23 cellular contexts compared by ENCODE assay signal in the genomic region with DNA sequence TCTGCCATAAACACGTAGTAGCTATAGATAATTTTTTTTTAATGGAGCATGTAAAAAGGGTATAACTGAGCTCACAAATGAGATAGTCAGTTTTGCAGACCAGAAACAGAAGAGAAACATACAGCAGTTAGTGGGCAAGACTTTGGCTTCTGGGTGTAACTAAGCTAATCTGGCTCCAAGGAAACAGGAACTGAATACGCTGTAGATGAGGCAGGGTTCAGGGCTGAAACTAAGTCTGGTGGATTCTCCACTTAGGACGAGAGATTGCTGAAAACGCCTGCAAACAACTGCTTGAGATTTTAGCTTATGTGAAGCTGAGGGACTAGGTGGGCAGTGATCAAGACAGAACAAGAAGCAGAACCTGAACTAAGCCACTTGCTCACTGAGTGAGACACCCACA.
"Had no signal": no experiment of that assay in that cellular context is flagged by ENCODE, and none has a peak within 500 bp of the region (broad histone marks: within the 10 kb centered on the region; RNA-seq: fewer than 3 reads in every experiment).

No MANE protein-coding gene starts in this region.

- H3K4me2 ChIP-seq: neural progenitor cell, smooth muscle cell had no signal

- H3K4me3 Mint-ChIP-seq: activated naive CD8-positive, alpha-beta T cell treated with anti-CD3 and anti-CD28 coated beads for 36 hours; activated T-cell treated with anti-CD3 and anti-CD28 coated beads, Interleukin-2, amount 50 U/mL, for 4 hours; naive thymus-derived CD4-positive, alpha-beta T cell; neural progenitor cell; stimulated activated naive B cell treated with anti-CD40 and anti-IgM and Interleukin-4, amounts not matched to agents 10 μg/mL and 1 μg/mL and 100 μg/mL, for 72 hours; T-helper 2 cell treated with Interferon-gamma antibody and Interleukin-4, amounts not matched to agents 5 μg/mL and 100 μg/mL, for 36 hours had no signal

- H3K27ac Mint-ChIP-seq: activated naive CD8-positive, alpha-beta T cell treated with anti-CD3 and anti-CD28 coated beads for 36 hours; activated T-helper 2 cell treated with anti-CD3 and anti-CD28 coated beads, Interferon-gamma antibody, Interleukin-2, Interleukin-4, amounts not matched to agents 10 μg/mL and 5 μg/mL and 100 μg/mL, durations not matched to agents 14 hours and 24 hours and 36 hours; naive thymus-derived CD4-positive, alpha-beta T cell; neural progenitor cell; stimulated activated naive B cell treated with anti-CD40 and anti-IgM and Interleukin-4, amounts not matched to agents 10 μg/mL and 1 μg/mL and 100 μg/mL, for 72 hours; T-helper 2 cell treated with Interferon-gamma antibody and Interleukin-4, amounts not matched to agents 5 μg/mL and 100 μg/mL, for 36 hours had no signal

- H3K4me3 ChIP-seq: colonic mucosa, esophagus muscularis mucosa, left ventricle myocardium inferior, neural progenitor cell, sigmoid colon, smooth muscle cell had no signal

- H3K27ac ChIP-seq: colonic mucosa, esophagus muscularis mucosa, left ventricle myocardium inferior, neural progenitor cell, sigmoid colon, WERI-Rb-1 had no signal

- H3K36me3 Mint-ChIP-seq: activated naive CD8-positive, alpha-beta T cell treated with anti-CD3 and anti-CD28 coated beads for 36 hours; neural progenitor cell had no signal

- H2AFZ ChIP-seq: neural progenitor cell had no signal

- H3K9ac ChIP-seq: neural progenitor cell had no signal

- H3K27me3 ChIP-seq: colonic mucosa, esophagus muscularis mucosa, neural progenitor cell, sigmoid colon had no signal

- H3K4me1 ChIP-seq: colonic mucosa, esophagus muscularis mucosa, left ventricle myocardium inferior, neural progenitor cell, sigmoid colon had no signal

- DNase-seq: activated CD4-positive, CD25-positive, alpha-beta regulatory T cell treated with anti-CD3 and anti-CD28 coated beads, Interleukin-2, amount 50 U/mL, for 72 hours; activated CD8-positive, alpha-beta memory T cell treated with anti-CD3 and anti-CD28 coated beads, Interleukin-2, amount 50 U/mL, for 4 hours; activated naive CD4-positive, alpha-beta T cell; activated naive CD8-positive, alpha-beta T cell treated with anti-CD3 and anti-CD28 coated beads for 36 hours; activated T-cell treated with anti-CD3 and anti-CD28 coated beads, Interleukin-2, amount 50 U/mL, for 4 hours; colonic mucosa; hippocampal formation; left ventricle myocardium inferior; naive thymus-derived CD4-positive, alpha-beta T cell; posterior cingulate gyrus; sigmoid colon; stimulated activated CD4-positive, alpha-beta T cell treated with anti-CD3 and anti-CD28 coated beads, Interleukin-15, amount 100 ng/mL, for 24 hours; stimulated activated naive B cell treated with anti-CD40 and anti-IgM and Interleukin-4, amounts not matched to agents 10 μg/mL and 1 μg/mL and 100 μg/mL, for 72 hours; trophoblast cell; WERI-Rb-1 had no signal

- ATAC-seq: activated T-cell treated with anti-CD3 and anti-CD28 coated beads, Interleukin-2, amount 50 U/mL, for 4 hours; naive thymus-derived CD4-positive, alpha-beta T cell; stimulated activated naive B cell treated with anti-CD40 and anti-IgM and Interleukin-4, amounts not matched to agents 10 μg/mL and 1 μg/mL and 100 μg/mL, for 72 hours had no signal

- FAIRE-seq: astrocyte, frontal cortex, TTC549 had no signal

- H3K36me3 ChIP-seq: colonic mucosa, esophagus muscularis mucosa, left ventricle myocardium inferior, neural progenitor cell, sigmoid colon, WERI-Rb-1 had no signal

- H3K9me3 ChIP-seq: colonic mucosa, sigmoid colon had no signal

- H3K4me1 Mint-ChIP-seq: activated naive CD8-positive, alpha-beta T cell treated with anti-CD3 and anti-CD28 coated beads for 36 hours; naive thymus-derived CD4-positive, alpha-beta T cell; neural progenitor cell; stimulated activated naive B cell treated with anti-CD40 and anti-IgM and Interleukin-4, amounts not matched to agents 10 μg/mL and 1 μg/mL and 100 μg/mL, for 72 hours had no signal
